ENCODE assay signal across 18 cellular contexts in the genomic region with DNA sequence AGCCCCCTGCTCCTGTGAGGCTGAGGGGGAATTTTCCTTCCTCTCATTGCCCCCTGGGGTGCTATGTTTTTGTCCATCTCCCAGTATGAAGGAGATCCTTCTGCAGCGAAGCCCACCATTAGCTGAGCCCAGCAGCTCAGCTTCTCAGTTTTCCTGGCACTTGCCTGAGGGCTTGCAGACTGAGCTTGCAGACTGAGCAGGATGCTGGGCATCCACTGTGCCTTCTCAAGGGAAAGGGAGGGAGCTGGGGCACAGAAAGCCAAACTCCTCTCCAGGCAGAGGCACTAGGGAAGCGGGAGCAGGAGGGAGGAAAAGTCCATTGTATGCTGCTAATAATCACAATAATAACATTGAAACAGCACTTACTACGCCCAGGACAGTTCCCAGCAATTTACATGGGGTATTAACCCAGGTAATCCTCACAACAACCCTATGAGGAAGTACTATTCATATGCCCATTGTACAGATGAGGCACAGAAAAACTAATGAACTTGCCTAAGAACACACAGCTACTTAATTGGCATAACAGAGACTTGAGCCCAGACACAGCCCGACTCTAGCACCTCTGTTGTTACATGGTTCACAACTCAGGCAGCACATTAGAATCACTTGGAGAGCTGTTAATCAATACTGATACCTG.
DNase-seq lines count a peak whose midpoint lies in the region; ATAC-seq, FAIRE-seq and TF ChIP-seq lines count a peak whose summit lies in the region.
"Had no signal": no experiment of that assay in that cellular context is flagged by ENCODE, and none has a peak within 500 bp of the region (broad histone marks: within the 10 kb centered on the region; RNA-seq: fewer than 3 reads in every experiment).

No MANE protein-coding gene starts in this region.

- TF ChIP-seq POLR2A in GM12878 (IDR thresholded peaks at IDR 0.05; ENCODE audit: low read depth, low read length): no peak
- TF ChIP-seq POLR2A in erythroblast (IDR thresholded peaks at IDR 0.05; ENCODE audit: low read length): no peak

- H3K9me3 Mint-ChIP-seq in mesothelial cell of epicardium: peaks cover 4% of the 10 kb centered on the region
- H3K9me3 Mint-ChIP-seq: CD8-positive, alpha-beta T cell; HFFc6 had no signal

- no peak overlapping the region for H3K4me2 ChIP-seq in GM12878 (ENCODE audit: control insufficient read depth, insufficient read depth)

- H3K36me3 ChIP-seq in GM12878 (ENCODE audit: control insufficient read depth in 2 of 2, insufficient read depth in 2 of 2, low read length in 1 of 2): no peaks in the 10 kb centered on the region

- H3K27ac Mint-ChIP-seq in mesothelial cell of epicardium: peak overlapping the region; percentile 26
- H3K27ac Mint-ChIP-seq: CD8-positive, alpha-beta T cell; HFFc6 had no signal

- H3K4me3 ChIP-seq in GM12878: no peak overlapping the region
- H3K4me3 ChIP-seq: SK-N-MC had no signal

- H4K20me1 ChIP-seq in GM12878 (ENCODE audit: control insufficient read depth, insufficient read depth): no peaks in the 10 kb centered on the region

- H3K27me3 ChIP-seq in GM12878 (replicated peaks in 1 of 2; ENCODE audit: control insufficient read depth in 2 of 2, insufficient read depth in 2 of 2, low read length in 1 of 2): no peaks in the 10 kb centered on the region

- H3K27ac ChIP-seq in GM12878 (ENCODE audit: control insufficient read depth, insufficient read depth): no peak overlapping the region
- H3K27ac ChIP-seq: SK-N-MC had no signal

- no peak for FAIRE-seq in GM12878 (lab: Jason Lieb, UNC)
- no peak for FAIRE-seq in frontal cortex (lab: Jason Lieb, UNC)
- FAIRE-seq: D721Med, RCC 7860 had no signal

- POLR2A ChIA-PET in GM12878 (lab: Charles Lee): no interaction called here

- RAD21 ChIA-PET in GM12878 (lab: Charles Lee; ENCODE audit: unreplicated experiment): interaction anchor here (1.2 to 2.8 kb wide), 6 partner anchors 13 to 331 kb away, joined by 5 to 13 read pairs (median 8); a partner anchor contains a TSS

- peak; percentile 42 for DNase-seq in ELF-1 (ENCODE audit: low read depth, low spot score)
- DNase-seq in GM12878 (ENCODE audit: low read depth, low spot score): no peak
- no peak for DNase-seq in mesothelial cell of epicardium (ENCODE audit: low spot score in 2 of 2, unreplicated experiment in 2 of 2)
- no peak for DNase-seq in frontal cortex (ENCODE audit: low spot score in 2 of 2)
- no peak for DNase-seq in erythroblast (lab: John Stamatoyannopoulos, UW)
- no peak for DNase-seq in NCI-H2029 (lab: John Stamatoyannopoulos, UW)
- no peak for DNase-seq in DMS 273 treated with DMSO at 0.1 percent for 48 hours (lab: John Stamatoyannopoulos, UW)
- DNase-seq: 8988T, DMS79 treated with DMSO at 0.1 percent for 48 hours, GOT3, NCI-H1048, Right ventricle myocardium superior had no signal

- in situ Hi-C loops in GM12878 (cut with MboI): loop anchor here (5.0 kb wide), 1 partner anchor 330 kb away; no protein-coding TSS in a partner anchor

- H3K9me3 ChIP-seq in GM12878 (replicated peaks; ENCODE audit: control insufficient read depth, insufficient read depth, low read length): no peaks in the 10 kb centered on the region

- SMC1A ChIA-PET in GM12878 (lab: Charles Lee; ENCODE audit: uncharacterized antibody, unreplicated experiment): interaction anchor here (0.6 to 3.2 kb wide), 17 partner anchors 8 to 405 kb away, joined by 3 to 25 read pairs (median 4); no protein-coding TSS in a partner anchor

- no peaks in the 10 kb centered on the region for H3K27me3 Mint-ChIP-seq in mesothelial cell of epicardium (ENCODE audit: low read depth)

- H3K4me3 Mint-ChIP-seq in mesothelial cell of epicardium: no peak overlapping the region
- H3K4me3 Mint-ChIP-seq: CD8-positive, alpha-beta T cell; HFFc6 had no signal

- no peaks in the 10 kb centered on the region for H3K79me2 ChIP-seq in GM12878 (ENCODE audit: control insufficient read depth, insufficient read depth, low read length)

- WGBS in GM12878 (ENCODE audit: insufficient coverage, insufficient replicate concordance, low lambda C conversion rate, missing lambda C conversion rate): 39% methylated on average over 4 of the region's 4 CpGs

- intact Hi-C loops in GM12878 (cut with micrococcal nuclease; ENCODE audit: unreplicated experiment): loop anchor here (1.0 kb wide), 2 partner anchors 330 to 412 kb away; no protein-coding TSS in a partner anchor

- no peaks in the 10 kb centered on the region for H3K36me3 Mint-ChIP-seq in mesothelial cell of epicardium
- H3K36me3 Mint-ChIP-seq: CD8-positive, alpha-beta T cell had no signal

- ATAC-seq in HG02981 (IDR thresholded peaks at IDR 0.05; ENCODE audit: unreplicated experiment): peak; percentile 13
- peak; percentile 27 for ATAC-seq in GM12878

- peaks cover 38% of the 10 kb centered on the region for H3K4me1 Mint-ChIP-seq in mesothelial cell of epicardium

- CTCF ChIA-PET in GM12878 (lab: Yijun Ruan, JAX): interaction anchor here (0.6 to 6.2 kb wide), 15 partner anchors 10 to 412 kb away, joined by 3 to 45 read pairs (median 7); no protein-coding TSS in a partner anchor

- TF ChIP-seq EP300 in GM12878 (IDR thresholded peaks at IDR 0.05; ENCODE audit: borderline replicate concordance in 1 of 2, control insufficient read depth in 1 of 2, low read depth in 2 of 2, low read length in 2 of 2): no peak

- no peak for TF ChIP-seq CTCF in GM12878 (IDR thresholded peaks at IDR 0.05 in 2 of 3, conservative IDR thresholded peaks at IDR 0.05 in 1 of 3; ENCODE audit: control insufficient read depth in 2 of 3, extremely low read depth in 1 of 3, insufficient read depth in 1 of 3, low read depth in 3 of 3, low read length in 3 of 3)
- no peak for TF ChIP-seq CTCF in mesothelial cell of epicardium (IDR thresholded peaks at IDR 0.05; ENCODE audit: unreplicated experiment)

- H3K4me1 ChIP-seq in GM12878 (ENCODE audit: control insufficient read depth, insufficient read depth, low read length): no peaks in the 10 kb centered on the region

- BruUV-seq in GM12878 (replicated peaks; lab: Mats Ljungman, UMichigan): no TSS peak

- TF ChIP-seq RAD21 in GM12878 (IDR thresholded peaks at IDR 0.05; ENCODE audit: insufficient read depth, low read depth, low read length): no peak

- H3K9ac ChIP-seq in GM12878 (ENCODE audit: control insufficient read depth, insufficient read depth, low read length): no peak overlapping the region

- H2AFZ ChIP-seq in GM12878 (ENCODE audit: control insufficient read depth, low read depth, low read length): no peak overlapping the region

TF ChIP-seq in GM12878, 131 proteins besides CTCF, POLR2A, EP300 and RAD21 (continues in another document):
- TF ChIP-seq ZZZ3 (IDR thresholded peaks at IDR 0.05; ENCODE audit: control insufficient read depth, insufficient read length, low read depth) (no peak), STAT3 (IDR thresholded peaks at IDR 0.05; ENCODE audit: low read depth, low read length) (no peak), KLF5 (IDR thresholded peaks at IDR 0.05; ENCODE audit: partially characterized antibody) (no peak), RUNX3 (IDR thresholded peaks at IDR 0.05; ENCODE audit: low read length) (no peak), ZNF274 (IDR thresholded peaks at IDR 0.05; ENCODE audit: insufficient read depth, insufficient read length) (no peak)
- TF ChIP-seq, protein P1, sequence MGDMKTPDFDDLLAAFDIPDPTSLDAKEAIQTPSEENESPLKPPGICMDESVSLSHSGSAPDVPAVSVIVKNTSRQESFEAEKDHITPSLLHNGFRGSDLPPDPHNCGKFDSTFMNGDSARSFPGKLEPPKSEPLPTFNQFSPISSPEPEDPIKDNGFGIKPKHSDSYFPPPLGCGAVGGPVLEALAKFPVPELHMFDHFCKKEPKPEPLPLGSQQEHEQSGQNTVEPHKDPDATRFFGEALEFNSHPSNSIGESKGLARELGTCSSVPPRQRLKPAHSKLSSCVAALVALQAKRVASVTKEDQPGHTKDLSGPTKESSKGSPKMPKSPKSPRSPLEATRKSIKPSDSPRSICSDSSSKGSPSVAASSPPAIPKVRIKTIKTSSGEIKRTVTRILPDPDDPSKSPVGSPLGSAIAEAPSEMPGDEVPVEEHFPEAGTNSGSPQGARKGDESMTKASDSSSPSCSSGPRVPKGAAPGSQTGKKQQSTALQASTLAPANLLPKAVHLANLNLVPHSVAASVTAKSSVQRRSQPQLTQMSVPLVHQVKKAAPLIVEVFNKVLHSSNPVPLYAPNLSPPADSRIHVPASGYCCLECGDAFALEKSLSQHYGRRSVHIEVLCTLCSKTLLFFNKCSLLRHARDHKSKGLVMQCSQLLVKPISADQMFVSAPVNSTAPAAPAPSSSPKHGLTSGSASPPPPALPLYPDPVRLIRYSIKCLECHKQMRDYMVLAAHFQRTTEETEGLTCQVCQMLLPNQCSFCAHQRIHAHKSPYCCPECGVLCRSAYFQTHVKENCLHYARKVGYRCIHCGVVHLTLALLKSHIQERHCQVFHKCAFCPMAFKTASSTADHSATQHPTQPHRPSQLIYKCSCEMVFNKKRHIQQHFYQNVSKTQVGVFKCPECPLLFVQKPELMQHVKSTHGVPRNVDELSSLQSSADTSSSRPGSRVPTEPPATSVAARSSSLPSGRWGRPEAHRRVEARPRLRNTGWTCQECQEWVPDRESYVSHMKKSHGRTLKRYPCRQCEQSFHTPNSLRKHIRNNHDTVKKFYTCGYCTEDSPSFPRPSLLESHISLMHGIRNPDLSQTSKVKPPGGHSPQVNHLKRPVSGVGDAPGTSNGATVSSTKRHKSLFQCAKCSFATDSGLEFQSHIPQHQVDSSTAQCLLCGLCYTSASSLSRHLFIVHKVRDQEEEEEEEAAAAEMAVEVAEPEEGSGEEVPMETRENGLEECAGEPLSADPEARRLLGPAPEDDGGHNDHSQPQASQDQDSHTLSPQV (IDR thresholded peaks at IDR 0.05): no peak
- TF ChIP-seq, protein P2, sequence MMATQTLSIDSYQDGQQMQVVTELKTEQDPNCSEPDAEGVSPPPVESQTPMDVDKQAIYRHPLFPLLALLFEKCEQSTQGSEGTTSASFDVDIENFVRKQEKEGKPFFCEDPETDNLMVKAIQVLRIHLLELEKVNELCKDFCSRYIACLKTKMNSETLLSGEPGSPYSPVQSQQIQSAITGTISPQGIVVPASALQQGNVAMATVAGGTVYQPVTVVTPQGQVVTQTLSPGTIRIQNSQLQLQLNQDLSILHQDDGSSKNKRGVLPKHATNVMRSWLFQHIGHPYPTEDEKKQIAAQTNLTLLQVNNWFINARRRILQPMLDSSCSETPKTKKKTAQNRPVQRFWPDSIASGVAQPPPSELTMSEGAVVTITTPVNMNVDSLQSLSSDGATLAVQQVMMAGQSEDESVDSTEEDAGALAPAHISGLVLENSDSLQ (IDR thresholded peaks at IDR 0.05): no peak
